In genomic region chr17:48542114-48542955, GRCh38 we compare ENCODE assay signal across 8 cellular contexts. TPM values are rescaled to one million over a fixed set of nuclear protein-coding genes. Genes with fewer than 3 reads are reported as not detected.
A peak's percentile ranks its signal among the peaks of the same experiment; 100 is the strongest.
DNase-seq lines count a peak whose midpoint lies in the region; ATAC-seq, FAIRE-seq and TF ChIP-seq lines count a peak whose summit lies in the region.

No MANE protein-coding gene starts in this region.

- no peak for ATAC-seq in HepG2
- no peak for ATAC-seq in thoracic aorta (ENCODE audit: insufficient number of reproducible peaks, low FRiP score, low read depth)
- ATAC-seq in HG02840 (IDR thresholded peaks at IDR 0.05; ENCODE audit: low FRiP score, unreplicated experiment), result no peak

- in situ Hi-C loops in astrocyte of the spinal cord (cut with HindIII; ENCODE audit: low sequenced_read_pairs) (no loop called here), HepG2 (cut with HindIII; ENCODE audit: extremely low pct_ligation_motif_present, low pct_unique_long_range_greater_than_20kb) (no loop called here)

- no peaks in the 10 kb centered on the region for H3K79me2 ChIP-seq in HepG2 (ENCODE audit: insufficient read depth, low read length)

- TF ChIP-seq POLR2A in HepG2 (IDR thresholded peaks at IDR 0.05; ENCODE audit: insufficient read depth in 1 of 2, low read depth in 2 of 2, low read length in 2 of 2), result no peak

- H3K9me3 ChIP-seq in A673 (ENCODE audit: low read depth, low read length, poor library complexity, severe bottlenecking) (no peaks in the 10 kb centered on the region), HepG2 (ENCODE audit: low read length) (no peaks in the 10 kb centered on the region), thoracic aorta (no peaks in the 10 kb centered on the region)

- H2AFZ ChIP-seq in HepG2 (ENCODE audit: low read length), result no peak overlapping the region

- DNase-seq in A673 (ENCODE audit: low spot score), result no peak
- DNase-seq in M059J (ENCODE audit: low read depth), result peak; percentile 73
- no peak for DNase-seq in astrocyte of the spinal cord (ENCODE audit: low read depth, low spot score)
- DNase-seq in HepG2 (ENCODE audit: low spot score), result no peak
- DNase-seq in thoracic aorta (ENCODE audit: low spot score), result no peak
- no peak for DNase-seq in inferior parietal cortex (ENCODE audit: extremely low spot score)
- DNase-seq in hypothalamus (lab: John Stamatoyannopoulos, UW), result no peak

- H3K4me1 ChIP-seq in A673 (ENCODE audit: insufficient read depth, low read length, poor library complexity, severe bottlenecking) (peaks cover 28% of the 10 kb centered on the region), HepG2 (ENCODE audit: insufficient read depth, low read length) (no peaks in the 10 kb centered on the region), thoracic aorta (ENCODE audit: control insufficient read depth in 1 of 2, low read depth in 2 of 2) (peaks cover 16 to 30% of the 10 kb centered on the region in 2 donors)

- no peak overlapping the region for H3K4me2 ChIP-seq in HepG2 (ENCODE audit: low read depth, low read length)

- TF ChIP-seq EP300 in HepG2 (IDR thresholded peaks at IDR 0.05; ENCODE audit: low read depth in 2 of 2, low read length in 2 of 2) (no peak), HepG2 (CRISPR knock-in tag; IDR thresholded peaks at IDR 0.05; ENCODE audit: borderline replicate concordance) (no peak)

- POLR2A ChIA-PET in A673 (lab: Charles Lee; ENCODE audit: low non-redundant PET), result interaction anchor here (0.7 kb wide), 1 partner anchor 167 kb away, joined by 4 read pairs; no protein-coding TSS in a partner anchor
- POLR2A ChIA-PET in HepG2 (lab: Yijun Ruan, JAX), result no interaction called here

- H3K27ac ChIP-seq in A673 (ENCODE audit: low read depth, low read length, poor library complexity, severe bottlenecking) (peak overlapping the region; percentile 95), HepG2 (ENCODE audit: extremely low read length, insufficient read depth, low read length) (no peak overlapping the region), thoracic aorta (peak overlapping the region; percentile 93 to 95)

- no peaks in the 10 kb centered on the region for H4K20me1 ChIP-seq in HepG2 (ENCODE audit: insufficient read depth, low read length)

- peaks cover 5% of the 10 kb centered on the region for H3K36me3 ChIP-seq in A673 (ENCODE audit: insufficient read depth, low read length, poor library complexity, severe bottlenecking)
- H3K36me3 ChIP-seq in HepG2 (replicated peaks in 1 of 2; ENCODE audit: control insufficient read depth in 1 of 2, insufficient read depth in 2 of 2, low read length in 2 of 2), result no peaks in the 10 kb centered on the region
- H3K36me3 ChIP-seq in thoracic aorta, result no peaks in the 10 kb centered on the region

- BruUV-seq in A673 (replicated peaks; lab: Mats Ljungman, UMichigan), result TSS peak; percentile 61
- no TSS peak for BruUV-seq in HepG2 (replicated peaks; lab: Mats Ljungman, UMichigan)

- no peak for FAIRE-seq in HepG2 (lab: Jason Lieb, UNC)

- H3K9ac ChIP-seq in HepG2 (ENCODE audit: insufficient read depth, low read depth, low read length), result no peak overlapping the region

- TF ChIP-seq RAD21 in HepG2 (CRISPR knock-in tag; IDR thresholded peaks at IDR 0.05), result no peak

- intact Hi-C loops in A673 (cut with micrococcal nuclease; ENCODE audit: unreplicated experiment), result loop anchor here (2.0 kb wide), 1 partner anchor 34 kb away; no protein-coding TSS in a partner anchor
- intact Hi-C loops in HepG2 (cut with micrococcal nuclease; ENCODE audit: unreplicated experiment), result no loop called here

- whole genome bisulfite sequencing in HepG2 (ENCODE audit: low lambda C conversion rate), result 35% methylated on average over 30 of the region's 30 CpGs

- H3K27me3 ChIP-seq in A673 (replicated peaks; ENCODE audit: insufficient read depth, low read depth, low read length, poor library complexity) (no peaks in the 10 kb centered on the region), HepG2 (ENCODE audit: control insufficient read depth in 1 of 2, insufficient read depth in 2 of 2, low read length in 2 of 2) (peaks cover 8 to 83% of the 10 kb centered on the region in 2 experiments), thoracic aorta (replicated peaks; ENCODE audit: insufficient read depth) (no peaks in the 10 kb centered on the region)

- CTCF ChIA-PET in A673 (lab: Charles Lee) (interaction anchor here (0.5 kb wide), 1 partner anchor 52 kb away, joined by 3 read pairs; no protein-coding TSS in a partner anchor), HepG2 (lab: Yijun Ruan, JAX; ENCODE audit: low intra/inter-chr PET ratio, low total read pairs) (no interaction called here)

- TF ChIP-seq CTCF in A673 (conservative IDR thresholded peaks at IDR 0.05; ENCODE audit: low read depth, low read length) (no peak), astrocyte of the spinal cord (IDR thresholded peaks at IDR 0.05; ENCODE audit: low read depth, low read length) (no peak), HepG2 (CRISPR knock-in tag; IDR thresholded peaks at IDR 0.05) (no peak), thoracic aorta (IDR thresholded peaks at IDR 0.05) (no peak)

- H3K4me3 ChIP-seq in A673 (ENCODE audit: low read depth, low read length, poor library complexity, severe bottlenecking) (peak overlapping the region; percentile 85), astrocyte of the spinal cord (ENCODE audit: low read depth, low read length) (peak overlapping the region; percentile 93), HepG2 (replicated peaks in 1 of 3; ENCODE audit: insufficient read depth in 1 of 3, low read depth in 2 of 3, low read length in 3 of 3) (no peak overlapping the region), thoracic aorta (peak overlapping the region; percentile 88)

RNA-seq across cellular contexts. Expression of gene HOXB2, which starts 2.6 kb away (rescaled TPM):
- total RNA-seq in A673 (2021) (34.5 and 37.8 TPM in 2 replicates), HepG2 (2016; rRNA removed; fragmentation: Illumina TruSeq; extraction: Trizol) (not detected in 2 replicates), thoracic aorta (10 to 100 TPM; 53.3 to 73.0 TPM)
- 17.4 and 30.7 TPM in 2 replicates for total RNA-seq in M059J (2014; rRNA removed; shearing (Covaris generic))
- total RNA-seq in HepG2 (2016; cell fraction: cytosol; rRNA removed; fragmentation: Illumina TruSeq; extraction: Trizol; ENCODE audit: low read depth), result not detected in 2 replicates
- not detected in 2 replicates for total RNA-seq in HepG2 (2016; cell fraction: insoluble cytoplasmic fraction; rRNA removed; fragmentation: Illumina TruSeq; extraction: Trizol)
- total RNA-seq in HepG2 (2016; cell fraction: membrane; rRNA removed; fragmentation: Illumina TruSeq; extraction: Trizol), result not detected in 2 replicates
- not detected in 2 replicates for total RNA-seq in HepG2 (2016; cell fraction: nucleus; rRNA removed; fragmentation: Illumina TruSeq; extraction: Trizol)
- not detected in 2 replicates for polyA plus RNA-seq in HepG2 (2011; rRNA removed)
- polyA plus RNA-seq in HepG2 (2011; cell fraction: cytosol; rRNA removed), result not detected in 2 replicates
- not detected in 2 replicates for polyA plus RNA-seq in HepG2 (2011; cell fraction: nucleus; rRNA removed)
- polyA plus RNA-seq in HepG2 (2012), result not detected in 2 replicates
- not detected in 2 replicates for polyA plus RNA-seq in HepG2 (2016; cell fraction: cytosol; fragmentation: Illumina TruSeq; extraction: Trizol; ENCODE audit: low read depth)
- not detected in 2 replicates for polyA plus RNA-seq in HepG2 (2016; cell fraction: insoluble cytoplasmic fraction; fragmentation: Illumina TruSeq; extraction: Trizol; ENCODE audit: low read depth)
- polyA plus RNA-seq in HepG2 (2016; cell fraction: membrane; fragmentation: Illumina TruSeq; extraction: Trizol; ENCODE audit: low read depth), result not detected in 2 replicates
- polyA plus RNA-seq in HepG2 (2016; cell fraction: nucleus; fragmentation: Illumina TruSeq; extraction: Trizol; ENCODE audit: insufficient read depth, low read depth), result not detected in 2 replicates
- 0.28 TPM in 1 of 2 replicates, not detected in the other for polyA minus RNA-seq in HepG2 (2011; rRNA and poly(A)+ RNA removed; ENCODE audit: low replicate concordance)
- polyA minus RNA-seq in HepG2 (2011; cell fraction: cytosol; rRNA and poly(A)+ RNA removed), result not detected in 2 replicates
- polyA minus RNA-seq in HepG2 (2011; cell fraction: nucleus; rRNA and poly(A)+ RNA removed), result not detected in 2 replicates

RNA-seq across cellular contexts. Expression of gene HOXB1, which starts 11.5 kb away (rescaled TPM):
- not detected in 2 replicates for total RNA-seq in A673 (2021)
- total RNA-seq in M059J (2014; rRNA removed; shearing (Covaris generic)), result not detected in 2 replicates
- total RNA-seq in HepG2 (2016; rRNA removed; fragmentation: Illumina TruSeq; extraction: Trizol), result not detected in 2 replicates
- not detected in 2 replicates for total RNA-seq in HepG2 (2016; cell fraction: cytosol; rRNA removed; fragmentation: Illumina TruSeq; extraction: Trizol; ENCODE audit: low read depth)
- not detected in 2 replicates for total RNA-seq in HepG2 (2016; cell fraction: insoluble cytoplasmic fraction; rRNA removed; fragmentation: Illumina TruSeq; extraction: Trizol)
- not detected in 2 replicates for total RNA-seq in HepG2 (2016; cell fraction: membrane; rRNA removed; fragmentation: Illumina TruSeq; extraction: Trizol)
- not detected in 2 replicates for total RNA-seq in HepG2 (2016; cell fraction: nucleus; rRNA removed; fragmentation: Illumina TruSeq; extraction: Trizol)
- polyA plus RNA-seq in HepG2 (2011; rRNA removed), result not detected in 2 replicates
- not detected in 2 replicates for polyA plus RNA-seq in HepG2 (2011; cell fraction: cytosol; rRNA removed)
- polyA plus RNA-seq in HepG2 (2011; cell fraction: nucleus; rRNA removed), result not detected in 2 replicates
- not detected in 2 replicates for polyA plus RNA-seq in HepG2 (2012)
- polyA plus RNA-seq in HepG2 (2016; cell fraction: cytosol; fragmentation: Illumina TruSeq; extraction: Trizol; ENCODE audit: low read depth), result not detected in 2 replicates
- polyA plus RNA-seq in HepG2 (2016; cell fraction: insoluble cytoplasmic fraction; fragmentation: Illumina TruSeq; extraction: Trizol; ENCODE audit: low read depth), result not detected in 2 replicates
- polyA plus RNA-seq in HepG2 (2016; cell fraction: membrane; fragmentation: Illumina TruSeq; extraction: Trizol; ENCODE audit: low read depth), result not detected in 2 replicates
- not detected in 2 replicates for polyA plus RNA-seq in HepG2 (2016; cell fraction: nucleus; fragmentation: Illumina TruSeq; extraction: Trizol; ENCODE audit: insufficient read depth, low read depth)
- polyA minus RNA-seq in HepG2 (2011; rRNA and poly(A)+ RNA removed; ENCODE audit: low replicate concordance), result not detected in 2 replicates
- polyA minus RNA-seq in HepG2 (2011; cell fraction: cytosol; rRNA and poly(A)+ RNA removed), result not detected in 2 replicates
- not detected in 2 replicates for polyA minus RNA-seq in HepG2 (2011; cell fraction: nucleus; rRNA and poly(A)+ RNA removed)
- total RNA-seq in thoracic aorta, result not detected

RNA-seq across cellular contexts. Expression of gene HOXB4, which starts 35.8 kb away (rescaled TPM):
- total RNA-seq in A673 (2021) (9.7 and 11.9 TPM in 2 replicates), HepG2 (2016; rRNA removed; fragmentation: Illumina TruSeq; extraction: Trizol) (not detected in 2 replicates), thoracic aorta (10 to 100 TPM in 1 of 2 donors, 1 to 10 TPM in 1; 6.2 to 11.5 TPM)
- total RNA-seq in M059J (2014; rRNA removed; shearing (Covaris generic)), result 0.20 and 0.57 TPM in 2 replicates
- total RNA-seq in HepG2 (2016; cell fraction: cytosol; rRNA removed; fragmentation: Illumina TruSeq; extraction: Trizol; ENCODE audit: low read depth), result not detected in 2 replicates
- total RNA-seq in HepG2 (2016; cell fraction: insoluble cytoplasmic fraction; rRNA removed; fragmentation: Illumina TruSeq; extraction: Trizol), result not detected in 2 replicates
- total RNA-seq in HepG2 (2016; cell fraction: membrane; rRNA removed; fragmentation: Illumina TruSeq; extraction: Trizol), result not detected in 2 replicates
- total RNA-seq in HepG2 (2016; cell fraction: nucleus; rRNA removed; fragmentation: Illumina TruSeq; extraction: Trizol), result not detected in 2 replicates
- not detected in 2 replicates for polyA plus RNA-seq in HepG2 (2011; rRNA removed)
- polyA plus RNA-seq in HepG2 (2011; cell fraction: cytosol; rRNA removed), result not detected in 2 replicates
- not detected in 2 replicates for polyA plus RNA-seq in HepG2 (2011; cell fraction: nucleus; rRNA removed)
- polyA plus RNA-seq in HepG2 (2012), result not detected in 2 replicates
- polyA plus RNA-seq in HepG2 (2016; cell fraction: cytosol; fragmentation: Illumina TruSeq; extraction: Trizol; ENCODE audit: low read depth), result not detected in 2 replicates
- not detected in 2 replicates for polyA plus RNA-seq in HepG2 (2016; cell fraction: insoluble cytoplasmic fraction; fragmentation: Illumina TruSeq; extraction: Trizol; ENCODE audit: low read depth)
- polyA plus RNA-seq in HepG2 (2016; cell fraction: membrane; fragmentation: Illumina TruSeq; extraction: Trizol; ENCODE audit: low read depth), result not detected in 2 replicates
- polyA plus RNA-seq in HepG2 (2016; cell fraction: nucleus; fragmentation: Illumina TruSeq; extraction: Trizol; ENCODE audit: insufficient read depth, low read depth), result not detected in 2 replicates
- polyA minus RNA-seq in HepG2 (2011; rRNA and poly(A)+ RNA removed; ENCODE audit: low replicate concordance), result 0.04 and 0.49 TPM in 2 replicates
- not detected in 2 replicates for polyA minus RNA-seq in HepG2 (2011; cell fraction: cytosol; rRNA and poly(A)+ RNA removed)
- polyA minus RNA-seq in HepG2 (2011; cell fraction: nucleus; rRNA and poly(A)+ RNA removed), result not detected in 2 replicates

RNA-seq across cellular contexts. Expression of gene HOXB3, which starts 47.7 kb away (rescaled TPM):
- total RNA-seq in A673 (2021) (40.7 and 46.1 TPM in 2 replicates), HepG2 (2016; rRNA removed; fragmentation: Illumina TruSeq; extraction: Trizol) (not detected in 2 replicates), thoracic aorta (10 to 100 TPM; 26.8 to 33.3 TPM)
- total RNA-seq in M059J (2014; rRNA removed; shearing (Covaris generic)), result 10.2 and 15.4 TPM in 2 replicates
- total RNA-seq in HepG2 (2016; cell fraction: cytosol; rRNA removed; fragmentation: Illumina TruSeq; extraction: Trizol; ENCODE audit: low read depth), result not detected in 2 replicates
- total RNA-seq in HepG2 (2016; cell fraction: insoluble cytoplasmic fraction; rRNA removed; fragmentation: Illumina TruSeq; extraction: Trizol), result not detected in 2 replicates
- not detected in 2 replicates for total RNA-seq in HepG2 (2016; cell fraction: membrane; rRNA removed; fragmentation: Illumina TruSeq; extraction: Trizol)
- total RNA-seq in HepG2 (2016; cell fraction: nucleus; rRNA removed; fragmentation: Illumina TruSeq; extraction: Trizol), result not detected in 2 replicates
- polyA plus RNA-seq in HepG2 (2011; rRNA removed), result not detected in 2 replicates
- not detected in 2 replicates for polyA plus RNA-seq in HepG2 (2011; cell fraction: cytosol; rRNA removed)
- 0.28 TPM in 1 of 2 replicates, not detected in the other for polyA plus RNA-seq in HepG2 (2011; cell fraction: nucleus; rRNA removed)
- not detected in 2 replicates for polyA plus RNA-seq in HepG2 (2012)
- not detected in 2 replicates for polyA plus RNA-seq in HepG2 (2016; cell fraction: cytosol; fragmentation: Illumina TruSeq; extraction: Trizol; ENCODE audit: low read depth)
- polyA plus RNA-seq in HepG2 (2016; cell fraction: insoluble cytoplasmic fraction; fragmentation: Illumina TruSeq; extraction: Trizol; ENCODE audit: low read depth), result not detected in 2 replicates
- not detected in 2 replicates for polyA plus RNA-seq in HepG2 (2016; cell fraction: membrane; fragmentation: Illumina TruSeq; extraction: Trizol; ENCODE audit: low read depth)
- polyA plus RNA-seq in HepG2 (2016; cell fraction: nucleus; fragmentation: Illumina TruSeq; extraction: Trizol; ENCODE audit: insufficient read depth, low read depth), result not detected in 2 replicates
- 2.3 TPM in 1 of 2 replicates, not detected in the other for polyA minus RNA-seq in HepG2 (2011; rRNA and poly(A)+ RNA removed; ENCODE audit: low replicate concordance)
- not detected in 2 replicates for polyA minus RNA-seq in HepG2 (2011; cell fraction: cytosol; rRNA and poly(A)+ RNA removed)
- polyA minus RNA-seq in HepG2 (2011; cell fraction: nucleus; rRNA and poly(A)+ RNA removed), result not detected in 2 replicates

RNA-seq across cellular contexts. Expression of gene HOXB5, which starts 51.2 kb away (rescaled TPM):
- total RNA-seq in A673 (2021) (5.9 and 6.4 TPM in 2 replicates), HepG2 (2016; rRNA removed; fragmentation: Illumina TruSeq; extraction: Trizol) (not detected in 2 replicates), thoracic aorta (1 to 10 TPM in 1 of 2 donors, under 1 TPM in 1; 0.56 to 3.8 TPM)
- 0.10 and 0.37 TPM in 2 replicates for total RNA-seq in M059J (2014; rRNA removed; shearing (Covaris generic))
- total RNA-seq in HepG2 (2016; cell fraction: cytosol; rRNA removed; fragmentation: Illumina TruSeq; extraction: Trizol; ENCODE audit: low read depth), result not detected in 2 replicates
- not detected in 2 replicates for total RNA-seq in HepG2 (2016; cell fraction: insoluble cytoplasmic fraction; rRNA removed; fragmentation: Illumina TruSeq; extraction: Trizol)
- not detected in 2 replicates for total RNA-seq in HepG2 (2016; cell fraction: membrane; rRNA removed; fragmentation: Illumina TruSeq; extraction: Trizol)
- not detected in 2 replicates for total RNA-seq in HepG2 (2016; cell fraction: nucleus; rRNA removed; fragmentation: Illumina TruSeq; extraction: Trizol)
- not detected in 2 replicates for polyA plus RNA-seq in HepG2 (2011; rRNA removed)
- not detected in 2 replicates for polyA plus RNA-seq in HepG2 (2011; cell fraction: cytosol; rRNA removed)
- polyA plus RNA-seq in HepG2 (2011; cell fraction: nucleus; rRNA removed), result not detected in 2 replicates
- not detected in 2 replicates for polyA plus RNA-seq in HepG2 (2012)
- polyA plus RNA-seq in HepG2 (2016; cell fraction: cytosol; fragmentation: Illumina TruSeq; extraction: Trizol; ENCODE audit: low read depth), result not detected in 2 replicates
- polyA plus RNA-seq in HepG2 (2016; cell fraction: insoluble cytoplasmic fraction; fragmentation: Illumina TruSeq; extraction: Trizol; ENCODE audit: low read depth), result not detected in 2 replicates
- polyA plus RNA-seq in HepG2 (2016; cell fraction: membrane; fragmentation: Illumina TruSeq; extraction: Trizol; ENCODE audit: low read depth), result not detected in 2 replicates
- polyA plus RNA-seq in HepG2 (2016; cell fraction: nucleus; fragmentation: Illumina TruSeq; extraction: Trizol; ENCODE audit: insufficient read depth, low read depth), result not detected in 2 replicates
- polyA minus RNA-seq in HepG2 (2011; rRNA and poly(A)+ RNA removed; ENCODE audit: low replicate concordance), result 0.49 TPM in 1 of 2 replicates, not detected in the other
- polyA minus RNA-seq in HepG2 (2011; cell fraction: cytosol; rRNA and poly(A)+ RNA removed), result not detected in 2 replicates
- not detected in 2 replicates for polyA minus RNA-seq in HepG2 (2011; cell fraction: nucleus; rRNA and poly(A)+ RNA removed)

Comparison
In these comparisons a context has a peak if more than half of its experiments do, and no peak if none do; other contexts are left out.
1. H3K4me3 ChIP-seq: peak in A673 (single experiment), astrocyte of the spinal cord (single experiment) and thoracic aorta (single experiment); none in HepG2 (0 of 3).
2. RNA of gene HOXB2, which starts 2.6 kb away (total RNA-seq): 53.3 to 73.0 TPM in thoracic aorta, 34.5 to 37.8 TPM in A673 and 17.4 to 30.7 TPM in M059J; not detected in HepG2; every median in the first group is over 10 times any median in the second.